ENCODE assay signal across 12 cellular contexts in genomic region chr19:18613589-18614234, GRCh38. TPM values are rescaled to one million over a fixed set of nuclear protein-coding genes. Genes with fewer than 3 reads are reported as not detected.
DNase-seq lines count a peak whose midpoint lies in the region; ATAC-seq and TF ChIP-seq lines count a peak whose summit lies in the region.
"Had no signal": no experiment of that assay in that cellular context is flagged by ENCODE, and none has a peak within 500 bp of the region (broad histone marks: within the 10 kb centered on the region; RNA-seq: fewer than 3 reads in every experiment).

No MANE protein-coding gene starts in this region.

- H3K9me3 Mint-ChIP-seq in activated naive CD4-positive, alpha-beta T cell treated with anti-CD3 and anti-CD28 coated beads for 36 hours: no peaks in the 10 kb centered on the region
- H3K9me3 Mint-ChIP-seq in glutamatergic neuron (ENCODE audit: unreplicated experiment): peaks cover 3% of the 10 kb centered on the region

- peaks cover 62% of the 10 kb centered on the region for H3K27me3 ChIP-seq in RWPE2 (ENCODE audit: insufficient read depth, poor library complexity, severe bottlenecking)

- no peak for ATAC-seq in RWPE2 (ENCODE audit: low read depth)
- no peak for ATAC-seq in omental fat pad (ENCODE audit: low FRiP score)

- H3K4me3 Mint-ChIP-seq in activated naive CD4-positive, alpha-beta T cell treated with anti-CD3 and anti-CD28 coated beads for 36 hours: peak overlapping the region; percentile 36
- H3K4me3 Mint-ChIP-seq in glutamatergic neuron (ENCODE audit: unreplicated experiment): peak overlapping the region; percentile 86

- TF ChIP-seq CTCF in RWPE2 (IDR thresholded peaks at IDR 0.05; ENCODE audit: poor library complexity, severe bottlenecking) (no peak), glutamatergic neuron (IDR thresholded peaks at IDR 0.05; ENCODE audit: partially characterized antibody, unreplicated experiment) (no peak), omental fat pad (IDR thresholded peaks at IDR 0.05) (no peak)

- H3K27ac Mint-ChIP-seq in activated naive CD4-positive, alpha-beta T cell treated with anti-CD3 and anti-CD28 coated beads for 36 hours: no peak overlapping the region
- no peak overlapping the region for H3K27ac Mint-ChIP-seq in glutamatergic neuron (ENCODE audit: unreplicated experiment)

- peaks cover 58% of the 10 kb centered on the region for H3K27me3 Mint-ChIP-seq in activated naive CD4-positive, alpha-beta T cell treated with anti-CD3 and anti-CD28 coated beads for 36 hours (ENCODE audit: low read depth)
- peaks cover 29% of the 10 kb centered on the region for H3K27me3 Mint-ChIP-seq in glutamatergic neuron (ENCODE audit: unreplicated experiment)

- intact Hi-C loops in activated naive CD4-positive, alpha-beta T cell treated with anti-CD3 and anti-CD28 coated beads for 36 hours (cut with micrococcal nuclease): loop anchor here (10.0 kb wide), 1 partner anchor 171 kb away; no protein-coding TSS in a partner anchor

- no peaks in the 10 kb centered on the region for H3K9me3 ChIP-seq in RWPE2 (ENCODE audit: severe bottlenecking)
- H3K9me3 ChIP-seq: prostate gland had no signal

- CTCF ChIA-PET in activated naive CD4-positive, alpha-beta T cell treated with anti-CD3 and anti-CD28 coated beads for 36 hours (lab: Charles Lee): no interaction called here

- H3K36me3 ChIP-seq in RWPE2 (ENCODE audit: low read depth): no peaks in the 10 kb centered on the region
- H3K36me3 ChIP-seq: BLaER1, prostate gland had no signal

- no peak for DNase-seq in activated naive CD4-positive, alpha-beta T cell treated with anti-CD3 and anti-CD28 coated beads for 36 hours
- no peak for DNase-seq in activated naive CD4-positive, alpha-beta T cell treated with Interleukin-2 at 50 U/mL for 16 hours
- peak; percentile 48 for DNase-seq in RWPE2 (ENCODE audit: low spot score)
- DNase-seq in glutamatergic neuron: peak; percentile 66
- DNase-seq in retina: peak; percentile 62
- no peak for DNase-seq in LoVo (ENCODE audit: low spot score)
- DNase-seq in omental fat pad (ENCODE audit: low spot score): no peak
- no peak for DNase-seq in HUDEP-2 (lab: John Stamatoyannopoulos, UW; ENCODE audit: unreplicated experiment in 76 of 76)
- DNase-seq: activated CD8-positive, alpha-beta memory T cell treated with anti-CD3 and anti-CD28 coated beads, Interleukin-2, amount 50 U/mL, for 4 hours; stimulated activated CD4-positive, alpha-beta T cell treated with anti-CD3 and anti-CD28 coated beads, Interleukin-4, amount 100 ng/mL, for 4 hours had no signal

- no peaks in the 10 kb centered on the region for H3K4me1 ChIP-seq in RWPE2 (ENCODE audit: insufficient read depth, poor library complexity, severe bottlenecking)

- peaks cover 17% of the 10 kb centered on the region for H3K4me1 Mint-ChIP-seq in activated naive CD4-positive, alpha-beta T cell treated with anti-CD3 and anti-CD28 coated beads for 36 hours (ENCODE audit: low read depth)
- H3K4me1 Mint-ChIP-seq in glutamatergic neuron (ENCODE audit: low read depth, unreplicated experiment): peaks cover 7% of the 10 kb centered on the region

- H3K27ac ChIP-seq in RWPE2 (ENCODE audit: poor library complexity, severe bottlenecking): no peak overlapping the region
- H3K27ac ChIP-seq: BLaER1, prostate gland had no signal

- H3K36me3 Mint-ChIP-seq in activated naive CD4-positive, alpha-beta T cell treated with anti-CD3 and anti-CD28 coated beads for 36 hours (ENCODE audit: low read depth): no peaks in the 10 kb centered on the region
- H3K36me3 Mint-ChIP-seq in glutamatergic neuron (ENCODE audit: unreplicated experiment): peaks cover 12% of the 10 kb centered on the region

- no peak overlapping the region for H3K4me3 ChIP-seq in RWPE2 (ENCODE audit: severe bottlenecking)

RNA-seq across cellular contexts. Expression of gene TMEM59L, which starts 1.0 kb away (rescaled TPM):
- under 1 TPM; 0.21 to 0.40 TPM for total RNA-seq in activated naive CD4-positive, alpha-beta T cell treated with anti-CD3 and anti-CD28 coated beads for 36 hours
- total RNA-seq in glutamatergic neuron (ENCODE audit: unreplicated experiment) (92.3 TPM), omental fat pad (under 1 TPM in 2 of 4 donors, not detected in 2; 0.28 to 0.79 TPM)

RNA-seq across cellular contexts. Expression of gene CRLF1, which starts 7.1 kb away (rescaled TPM):
- not detected for total RNA-seq in activated naive CD4-positive, alpha-beta T cell treated with anti-CD3 and anti-CD28 coated beads for 36 hours
- total RNA-seq in glutamatergic neuron (ENCODE audit: unreplicated experiment) (55.3 TPM), omental fat pad (100 to 1,000 TPM in 1 of 4 donors, 10 to 100 TPM in 1, 1 to 10 TPM in 2; 6.3 to 115 (median 10.9) TPM)

RNA-seq across cellular contexts. Expression of gene KLHL26, which starts 23.1 kb away (rescaled TPM):
- 10 to 100 TPM in 1 of 2 experiments, 1 to 10 TPM in 1; 8.9 to 12.0 TPM for total RNA-seq in activated naive CD4-positive, alpha-beta T cell treated with anti-CD3 and anti-CD28 coated beads for 36 hours
- total RNA-seq in glutamatergic neuron (ENCODE audit: unreplicated experiment) (12.0 TPM), omental fat pad (10 to 100 TPM in 3 of 4 donors, 1 to 10 TPM in 1; 6.3 to 17.8 (median 11.6) TPM)

RNA-seq across cellular contexts. Expression of gene REX1BD, which starts 25.1 kb away (rescaled TPM):
- total RNA-seq in activated naive CD4-positive, alpha-beta T cell treated with anti-CD3 and anti-CD28 coated beads for 36 hours: 10 to 100 TPM; 62.9 to 68.5 TPM
- total RNA-seq in glutamatergic neuron (ENCODE audit: unreplicated experiment) (54.3 TPM), omental fat pad (100 to 1,000 TPM in 2 of 4 donors, 10 to 100 TPM in 2; 79.5 to 127 (median 101) TPM)

RNA-seq across cellular contexts. Expression of gene UBA52, which starts 42.1 kb away (rescaled TPM):
- total RNA-seq in activated naive CD4-positive, alpha-beta T cell treated with anti-CD3 and anti-CD28 coated beads for 36 hours: 1,000 to 10,000 TPM; 1,997 to 2,122 TPM
- total RNA-seq in glutamatergic neuron (ENCODE audit: unreplicated experiment): 826 TPM
- total RNA-seq in omental fat pad: 100 to 1,000 TPM; 600 to 891 (median 689) TPM

Comparison
In these comparisons a context has a peak if more than half of its experiments do, and no peak if none do; other contexts are left out.
1. DNase-seq: peak in RWPE2 (single experiment), glutamatergic neuron (single experiment) and retina (single experiment); none in activated naive CD4-positive, alpha-beta T cell treated with anti-CD3 and anti-CD28 coated beads for 36 hours (single experiment), activated naive CD4-positive, alpha-beta T cell treated with Interleukin-2 at 50 U/mL for 16 hours (single experiment), LoVo (single experiment), omental fat pad (single experiment) and HUDEP-2 (0 of 76).
2. RNA of gene TMEM59L, which starts 1.0 kb away (total RNA-seq): 92.3 TPM in glutamatergic neuron (single experiment); 0.21 to 0.40 TPM in activated naive CD4-positive, alpha-beta T cell treated with anti-CD3 and anti-CD28 coated beads for 36 hours and 0.28 to 0.79 TPM in omental fat pad; every median in the first group is over 10 times any median in the second.
3. RNA of gene CRLF1, which starts 7.1 kb away (total RNA-seq): 55.3 TPM in glutamatergic neuron (single experiment) and 6.3 to 115 TPM in omental fat pad; not detected in activated naive CD4-positive, alpha-beta T cell treated with anti-CD3 and anti-CD28 coated beads for 36 hours; every median in the first group is over 4 times any median in the second.